Comparison of ENCODE assay signal across 4 cellular contexts in the genomic region with DNA sequence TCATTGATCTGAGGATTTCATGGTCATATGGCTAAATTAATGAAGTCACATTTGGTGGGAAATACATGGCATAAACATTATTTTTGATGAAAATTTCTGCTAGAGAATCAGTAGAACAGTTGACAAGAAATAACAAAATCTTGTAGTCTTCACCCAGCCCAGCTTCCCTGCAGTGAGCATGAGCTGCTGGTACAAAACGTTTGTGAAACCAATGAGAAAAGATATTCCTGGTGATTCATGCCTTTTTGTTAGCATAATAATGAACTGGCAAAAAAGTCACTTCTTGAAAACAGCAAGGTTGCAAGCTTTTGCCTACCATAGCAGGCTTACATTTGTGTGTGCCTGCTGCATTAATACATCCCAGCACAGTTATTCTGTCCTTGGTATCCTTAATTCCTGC.
TF ChIP-seq lines count a peak whose summit lies in the region.

No MANE protein-coding gene starts in this region.

TF ChIP-seq in GM23338, 12 proteins besides CTCF, POLR2A, EP300 and RAD21 (continues in another document):
- TF ChIP-seq POLR2AphosphoS5 (IDR thresholded peaks at IDR 0.05; ENCODE audit: low read depth) (no peak), ZNF114 (CRISPR knock-in tag; IDR thresholded peaks at IDR 0.05) (no peak), STAT1 (IDR thresholded peaks at IDR 0.05; ENCODE audit: unreplicated experiment) (no peak), EZH2phosphoT487 (IDR thresholded peaks at IDR 0.05; ENCODE audit: unreplicated experiment) (no peak), NANOG (IDR thresholded peaks at IDR 0.05; ENCODE audit: borderline replicate concordance) (no peak)
- TF ChIP-seq, protein P1, sequence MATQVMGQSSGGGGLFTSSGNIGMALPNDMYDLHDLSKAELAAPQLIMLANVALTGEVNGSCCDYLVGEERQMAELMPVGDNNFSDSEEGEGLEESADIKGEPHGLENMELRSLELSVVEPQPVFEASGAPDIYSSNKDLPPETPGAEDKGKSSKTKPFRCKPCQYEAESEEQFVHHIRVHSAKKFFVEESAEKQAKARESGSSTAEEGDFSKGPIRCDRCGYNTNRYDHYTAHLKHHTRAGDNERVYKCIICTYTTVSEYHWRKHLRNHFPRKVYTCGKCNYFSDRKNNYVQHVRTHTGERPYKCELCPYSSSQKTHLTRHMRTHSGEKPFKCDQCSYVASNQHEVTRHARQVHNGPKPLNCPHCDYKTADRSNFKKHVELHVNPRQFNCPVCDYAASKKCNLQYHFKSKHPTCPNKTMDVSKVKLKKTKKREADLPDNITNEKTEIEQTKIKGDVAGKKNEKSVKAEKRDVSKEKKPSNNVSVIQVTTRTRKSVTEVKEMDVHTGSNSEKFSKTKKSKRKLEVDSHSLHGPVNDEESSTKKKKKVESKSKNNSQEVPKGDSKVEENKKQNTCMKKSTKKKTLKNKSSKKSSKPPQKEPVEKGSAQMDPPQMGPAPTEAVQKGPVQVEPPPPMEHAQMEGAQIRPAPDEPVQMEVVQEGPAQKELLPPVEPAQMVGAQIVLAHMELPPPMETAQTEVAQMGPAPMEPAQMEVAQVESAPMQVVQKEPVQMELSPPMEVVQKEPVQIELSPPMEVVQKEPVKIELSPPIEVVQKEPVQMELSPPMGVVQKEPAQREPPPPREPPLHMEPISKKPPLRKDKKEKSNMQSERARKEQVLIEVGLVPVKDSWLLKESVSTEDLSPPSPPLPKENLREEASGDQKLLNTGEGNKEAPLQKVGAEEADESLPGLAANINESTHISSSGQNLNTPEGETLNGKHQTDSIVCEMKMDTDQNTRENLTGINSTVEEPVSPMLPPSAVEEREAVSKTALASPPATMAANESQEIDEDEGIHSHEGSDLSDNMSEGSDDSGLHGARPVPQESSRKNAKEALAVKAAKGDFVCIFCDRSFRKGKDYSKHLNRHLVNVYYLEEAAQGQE (IDR thresholded peaks at IDR 0.05; ENCODE audit: unreplicated experiment): no peak

TF ChIP-seq in IMR-90, 13 proteins besides CTCF, POLR2A, EP300 and RAD21:
- TF ChIP-seq MAFK (IDR thresholded peaks at IDR 0.05; ENCODE audit: low read depth, low read length) (no peak), SMC3 (IDR thresholded peaks at IDR 0.05; ENCODE audit: low read depth, low read length) (no peak), CEBPB (IDR thresholded peaks at IDR 0.05; ENCODE audit: low read depth, low read length) (no peak), MXI1 (IDR thresholded peaks at IDR 0.05; ENCODE audit: borderline replicate concordance, low read depth, low read length) (no peak), FOS (IDR thresholded peaks at IDR 0.05; ENCODE audit: low read depth, low read length) (no peak), RCOR1 (IDR thresholded peaks at IDR 0.05; ENCODE audit: insufficient replicate concordance, low read length) (no peak), MAZ (IDR thresholded peaks at IDR 0.05; ENCODE audit: borderline replicate concordance, low read depth, low read length) (no peak), RFX5 (IDR thresholded peaks at IDR 0.05; ENCODE audit: low read depth, low read length) (no peak), NFE2L2 (IDR thresholded peaks at IDR 0.05; ENCODE audit: low read depth, low read length) (no peak), BHLHE40 (IDR thresholded peaks at IDR 0.05; ENCODE audit: low read depth, low read length) (no peak), CHD1 (IDR thresholded peaks at IDR 0.05; ENCODE audit: low read depth, low read length) (no peak)
- TF ChIP-seq, protein P2, sequence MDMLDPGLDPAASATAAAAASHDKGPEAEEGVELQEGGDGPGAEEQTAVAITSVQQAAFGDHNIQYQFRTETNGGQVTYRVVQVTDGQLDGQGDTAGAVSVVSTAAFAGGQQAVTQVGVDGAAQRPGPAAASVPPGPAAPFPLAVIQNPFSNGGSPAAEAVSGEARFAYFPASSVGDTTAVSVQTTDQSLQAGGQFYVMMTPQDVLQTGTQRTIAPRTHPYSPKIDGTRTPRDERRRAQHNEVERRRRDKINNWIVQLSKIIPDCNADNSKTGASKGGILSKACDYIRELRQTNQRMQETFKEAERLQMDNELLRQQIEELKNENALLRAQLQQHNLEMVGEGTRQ (IDR thresholded peaks at IDR 0.05; ENCODE audit: low read depth, low read length): no peak
- TF ChIP-seq, protein P3, sequence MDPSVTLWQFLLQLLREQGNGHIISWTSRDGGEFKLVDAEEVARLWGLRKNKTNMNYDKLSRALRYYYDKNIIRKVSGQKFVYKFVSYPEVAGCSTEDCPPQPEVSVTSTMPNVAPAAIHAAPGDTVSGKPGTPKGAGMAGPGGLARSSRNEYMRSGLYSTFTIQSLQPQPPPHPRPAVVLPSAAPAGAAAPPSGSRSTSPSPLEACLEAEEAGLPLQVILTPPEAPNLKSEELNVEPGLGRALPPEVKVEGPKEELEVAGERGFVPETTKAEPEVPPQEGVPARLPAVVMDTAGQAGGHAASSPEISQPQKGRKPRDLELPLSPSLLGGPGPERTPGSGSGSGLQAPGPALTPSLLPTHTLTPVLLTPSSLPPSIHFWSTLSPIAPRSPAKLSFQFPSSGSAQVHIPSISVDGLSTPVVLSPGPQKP (IDR thresholded peaks at IDR 0.05; ENCODE audit: borderline replicate concordance, low read depth, low read length): no peak

TF ChIP-seq in H1, 55 proteins besides CTCF, POLR2A, EP300 and RAD21:
- TF ChIP-seq, protein P4, sequence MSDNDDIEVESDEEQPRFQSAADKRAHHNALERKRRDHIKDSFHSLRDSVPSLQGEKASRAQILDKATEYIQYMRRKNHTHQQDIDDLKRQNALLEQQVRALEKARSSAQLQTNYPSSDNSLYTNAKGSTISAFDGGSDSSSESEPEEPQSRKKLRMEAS (IDR thresholded peaks at IDR 0.05): no peak
- no peak for TF ChIP-seq PHF8 (conservative IDR thresholded peaks at IDR 0.05; ENCODE audit: low read depth, low read length)

TF ChIP-seq in HepG2, 621 proteins besides CTCF, POLR2A, EP300 and RAD21:
- TF ChIP-seq SP4 (CRISPR knock-in tag; IDR thresholded peaks at IDR 0.05) (no peak), ETV5 (CRISPR knock-in tag; IDR thresholded peaks at IDR 0.05; ENCODE audit: borderline replicate concordance) (no peak), KMT2A (CRISPR knock-in tag; IDR thresholded peaks at IDR 0.05) (no peak), TARDBP (CRISPR knock-in tag; IDR thresholded peaks at IDR 0.05) (no peak), JDP2 (CRISPR knock-in tag; IDR thresholded peaks at IDR 0.05; ENCODE audit: borderline replicate concordance) (no peak), MED8 (CRISPR knock-in tag; IDR thresholded peaks at IDR 0.05; ENCODE audit: insufficient replicate concordance) (no peak), KLF16 (CRISPR knock-in tag; IDR thresholded peaks at IDR 0.05) (no peak), KLF15 (CRISPR knock-in tag; IDR thresholded peaks at IDR 0.05; ENCODE audit: borderline replicate concordance) (no peak), SCMH1 (CRISPR knock-in tag; IDR thresholded peaks at IDR 0.05; ENCODE audit: borderline replicate concordance) (no peak)
- TF ChIP-seq, protein P5, sequence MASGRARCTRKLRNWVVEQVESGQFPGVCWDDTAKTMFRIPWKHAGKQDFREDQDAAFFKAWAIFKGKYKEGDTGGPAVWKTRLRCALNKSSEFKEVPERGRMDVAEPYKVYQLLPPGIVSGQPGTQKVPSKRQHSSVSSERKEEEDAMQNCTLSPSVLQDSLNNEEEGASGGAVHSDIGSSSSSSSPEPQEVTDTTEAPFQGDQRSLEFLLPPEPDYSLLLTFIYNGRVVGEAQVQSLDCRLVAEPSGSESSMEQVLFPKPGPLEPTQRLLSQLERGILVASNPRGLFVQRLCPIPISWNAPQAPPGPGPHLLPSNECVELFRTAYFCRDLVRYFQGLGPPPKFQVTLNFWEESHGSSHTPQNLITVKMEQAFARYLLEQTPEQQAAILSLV (CRISPR knock-in tag; IDR thresholded peaks at IDR 0.05; ENCODE audit: borderline replicate concordance): no peak
